Comparison of ENCODE assay signal across 18 cellular contexts in the genomic region with DNA sequence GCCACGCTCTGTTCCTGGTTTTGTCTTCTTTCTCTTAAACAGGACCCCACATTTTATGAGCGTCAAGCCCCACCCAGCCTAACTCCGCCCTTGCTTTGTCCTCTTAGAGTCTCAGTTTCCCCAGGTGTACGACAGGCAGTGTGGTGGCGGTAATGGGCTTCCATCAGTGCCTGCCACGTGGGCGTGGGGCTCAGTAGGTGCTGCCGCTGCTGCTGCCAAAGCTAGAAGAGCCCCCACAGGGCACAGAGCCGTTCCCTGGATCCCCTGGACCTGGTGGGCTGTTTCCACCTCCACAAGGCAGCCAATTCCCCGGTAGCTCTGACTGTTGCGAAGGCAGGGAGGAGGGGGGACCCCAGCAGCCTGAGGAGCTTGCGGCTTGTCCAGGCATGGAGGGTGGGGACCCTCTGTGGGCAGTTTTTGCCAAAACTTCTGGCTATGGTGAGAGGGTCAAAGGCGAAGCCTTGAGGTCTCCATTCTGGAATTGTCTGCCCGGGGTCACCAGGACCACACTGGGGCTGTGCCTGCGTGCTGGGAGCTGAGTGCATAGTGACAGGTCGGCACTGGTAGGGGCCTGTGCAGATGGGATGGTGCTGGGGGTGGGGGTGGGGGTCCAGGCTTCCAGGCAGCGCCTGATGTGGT. TPM values are rescaled to one million over a fixed set of nuclear protein-coding genes. Genes with fewer than 3 reads are reported as not detected.
DNase-seq lines count a peak whose midpoint lies in the region; ATAC-seq, FAIRE-seq and TF ChIP-seq lines count a peak whose summit lies in the region.
"Had no signal": no experiment of that assay in that cellular context is flagged by ENCODE, and none has a peak within 500 bp of the region (broad histone marks: within the 10 kb centered on the region; RNA-seq: fewer than 3 reads in every experiment).

No MANE protein-coding gene starts in this region.

- H3K4me1 ChIP-seq in HepG2 (ENCODE audit: insufficient read depth, low read length) (no peaks in the 10 kb centered on the region), right lobe of liver (peaks cover 0 to 10% (median 0%) of the 10 kb centered on the region in 4 donors), tibial artery (peaks cover 0 to 37% (median 15%) of the 10 kb centered on the region in 4 donors)

- H3K79me2 ChIP-seq in HepG2 (ENCODE audit: insufficient read depth, low read length), result no peaks in the 10 kb centered on the region

- peak overlapping the region; percentile 45 for H3K4me3 Mint-ChIP-seq in activated CD8-positive, alpha-beta memory T cell treated with anti-CD3 and anti-CD28 coated beads, Interleukin-2, amount 10 ng/mL, durations not matched to agents 7 days and 5 days

- H3K27ac ChIP-seq in HepG2 (ENCODE audit: extremely low read length, insufficient read depth, low read length), result no peak overlapping the region
- no peak overlapping the region for H3K27ac ChIP-seq in right lobe of liver
- peak overlapping the region; percentile 59 to 70 for H3K27ac ChIP-seq in tibial artery
- H3K27ac ChIP-seq: cardiac muscle cell had no signal

- no peaks in the 10 kb centered on the region for H3K9me3 Mint-ChIP-seq in activated CD8-positive, alpha-beta memory T cell treated with anti-CD3 and anti-CD28 coated beads, Interleukin-2, amount 10 ng/mL, durations not matched to agents 7 days and 5 days (ENCODE audit: low read depth)

- no peak overlapping the region for H3K4me3 ChIP-seq in HepG2 (replicated peaks in 1 of 3; ENCODE audit: insufficient read depth in 1 of 3, low read depth in 2 of 3, low read length in 3 of 3)
- H3K4me3 ChIP-seq in right lobe of liver, result no peak overlapping the region
- no peak overlapping the region for H3K4me3 ChIP-seq in tibial artery
- H3K4me3 ChIP-seq: cardiac muscle cell, lung, upper lobe of left lung had no signal

- no peaks in the 10 kb centered on the region for H3K36me3 Mint-ChIP-seq in activated CD8-positive, alpha-beta memory T cell treated with anti-CD3 and anti-CD28 coated beads, Interleukin-2, amount 10 ng/mL, durations not matched to agents 7 days and 5 days

- CTCF ChIA-PET in HepG2 (lab: Yijun Ruan, JAX; ENCODE audit: low intra/inter-chr PET ratio, low total read pairs), result no interaction called here
- CTCF ChIA-PET in activated CD8-positive, alpha-beta memory T cell treated with anti-CD3 and anti-CD28 coated beads, Interleukin-2, amount 10 ng/mL, durations not matched to agents 7 days and 5 days (lab: Charles Lee), result interaction anchor here (0.7 to 7.3 kb wide), 12 partner anchors 11 to 129 kb away, joined by 3 to 74 read pairs (median 6); no protein-coding TSS in a partner anchor

- ATAC-seq in HepG2 (peak; percentile 21), right lobe of liver (no peak), esophagus mucosa (peak; percentile 13)
- ATAC-seq in activated CD8-positive, alpha-beta memory T cell treated with anti-CD3 and anti-CD28 coated beads, Interleukin-2, amount 10 ng/mL, durations not matched to agents 7 days and 5 days, result no peak

- no peak for DNase-seq in HepG2 (ENCODE audit: low spot score)
- no peak for DNase-seq in right lobe of liver
- no peak for DNase-seq in activated CD8-positive, alpha-beta memory T cell treated with anti-CD3 and anti-CD28 coated beads, Interleukin-2, amount 10 ng/mL, durations not matched to agents 7 days and 5 days
- no peak for DNase-seq in tibial artery
- DNase-seq in EL, result no peak
- DNase-seq in AML-193 (lab: John Stamatoyannopoulos, UW), result no peak
- DNase-seq in A172 (ENCODE audit: low spot score), result no peak
- DNase-seq: activated gamma-delta T cell, foreskin melanocyte, NCI-H2081, NCI-H526, retina, upper lobe of left lung had no signal

- POLR2A ChIA-PET in HepG2 (lab: Yijun Ruan, JAX), result no interaction called here

- FAIRE-seq in HepG2 (lab: Jason Lieb, UNC), result no peak

- intact Hi-C loops in HepG2 (cut with micrococcal nuclease; ENCODE audit: unreplicated experiment) (no loop called here), right lobe of liver (cut with DNase I) (no loop called here), tibial artery (cut with DNase I; ENCODE audit: low total_unique reads) (no loop called here)

- H2AFZ ChIP-seq in HepG2 (ENCODE audit: low read length), result no peak overlapping the region

- H4K20me1 ChIP-seq in HepG2 (ENCODE audit: insufficient read depth, low read length), result no peaks in the 10 kb centered on the region

- H3K27ac Mint-ChIP-seq in activated CD8-positive, alpha-beta memory T cell treated with anti-CD3 and anti-CD28 coated beads, Interleukin-2, amount 10 ng/mL, durations not matched to agents 7 days and 5 days, result peak overlapping the region; percentile 98

- no peaks in the 10 kb centered on the region for H3K27me3 Mint-ChIP-seq in activated CD8-positive, alpha-beta memory T cell treated with anti-CD3 and anti-CD28 coated beads, Interleukin-2, amount 10 ng/mL, durations not matched to agents 7 days and 5 days

- TF ChIP-seq RAD21 in HepG2 (CRISPR knock-in tag; IDR thresholded peaks at IDR 0.05), result no peak

- peaks cover 48% of the 10 kb centered on the region for H3K4me1 Mint-ChIP-seq in activated CD8-positive, alpha-beta memory T cell treated with anti-CD3 and anti-CD28 coated beads, Interleukin-2, amount 10 ng/mL, durations not matched to agents 7 days and 5 days

- H3K36me3 ChIP-seq in HepG2 (replicated peaks in 1 of 2; ENCODE audit: control insufficient read depth in 1 of 2, insufficient read depth in 2 of 2, low read length in 2 of 2), result peaks cover 16 to 42% of the 10 kb centered on the region in 2 experiments; a peak in 4 of 5 replicates
- peaks cover 0 to 14% (median 0%) of the 10 kb centered on the region in 4 donors for H3K36me3 ChIP-seq in right lobe of liver
- H3K36me3 ChIP-seq in tibial artery, result no peaks in the 10 kb centered on the region
- H3K36me3 ChIP-seq: cardiac muscle cell, upper lobe of left lung had no signal

- in situ Hi-C loops in HepG2 (cut with HindIII; ENCODE audit: extremely low pct_ligation_motif_present, low pct_unique_long_range_greater_than_20kb), result no loop called here

- TF ChIP-seq POLR2A in HepG2 (IDR thresholded peaks at IDR 0.05; ENCODE audit: insufficient read depth in 1 of 2, low read depth in 2 of 2, low read length in 2 of 2), result no peak
- no peak for TF ChIP-seq POLR2A in right lobe of liver (IDR thresholded peaks at IDR 0.05)

- TF ChIP-seq EP300 in HepG2 (IDR thresholded peaks at IDR 0.05; ENCODE audit: low read depth in 2 of 2, low read length in 2 of 2) (no peak), HepG2 (CRISPR knock-in tag; IDR thresholded peaks at IDR 0.05; ENCODE audit: borderline replicate concordance) (no peak)

- 95% methylated on average over 15 of the region's 17 CpGs for WGBS in HepG2 (ENCODE audit: low lambda C conversion rate)
- 82% methylated on average over 4 of the region's 17 CpGs for WGBS in right lobe of liver (ENCODE audit: insufficient coverage, low coverage, low lambda C conversion rate, missing lambda C conversion rate)

- H3K27me3 ChIP-seq in HepG2 (ENCODE audit: control insufficient read depth in 1 of 2, insufficient read depth in 2 of 2, low read length in 2 of 2), result no peaks in the 10 kb centered on the region
- H3K27me3 ChIP-seq in right lobe of liver, result no peaks in the 10 kb centered on the region
- H3K27me3 ChIP-seq in tibial artery, result peaks cover 0 to 2% of the 10 kb centered on the region in 2 donors
- H3K27me3 ChIP-seq: cardiac muscle cell, upper lobe of left lung had no signal

- TF ChIP-seq CTCF in HepG2 (CRISPR knock-in tag; IDR thresholded peaks at IDR 0.05) (no peak), right lobe of liver (IDR thresholded peaks at IDR 0.05) (no peak), tibial artery (IDR thresholded peaks at IDR 0.05) (no peak)

- no peak overlapping the region for H3K4me2 ChIP-seq in HepG2 (ENCODE audit: low read depth, low read length)

- no peak overlapping the region for H3K9ac ChIP-seq in HepG2 (ENCODE audit: insufficient read depth, low read depth, low read length)

- no TSS peak for BruUV-seq in HepG2 (replicated peaks; lab: Mats Ljungman, UMichigan)

- H3K9me3 ChIP-seq in HepG2 (ENCODE audit: low read length), result no peaks in the 10 kb centered on the region
- no peaks in the 10 kb centered on the region for H3K9me3 ChIP-seq in right lobe of liver
- no peaks in the 10 kb centered on the region for H3K9me3 ChIP-seq in tibial artery
- H3K9me3 ChIP-seq: upper lobe of left lung had no signal

RNA-seq across cellular contexts. Expression of a gene that starts 27.7 kb away (rescaled TPM):
- total RNA-seq in HepG2 (2016; rRNA removed; fragmentation: Illumina TruSeq; extraction: Trizol), result 84.4 and 155 TPM in 2 replicates
- 20.4 and 21.0 TPM in 2 replicates for total RNA-seq in HepG2 (2016; cell fraction: cytosol; rRNA removed; fragmentation: Illumina TruSeq; extraction: Trizol; ENCODE audit: low read depth)
- total RNA-seq in HepG2 (2016; cell fraction: insoluble cytoplasmic fraction; rRNA removed; fragmentation: Illumina TruSeq; extraction: Trizol), result 65.4 and 165 TPM in 2 replicates
- total RNA-seq in HepG2 (2016; cell fraction: membrane; rRNA removed; fragmentation: Illumina TruSeq; extraction: Trizol), result 76.8 and 82.0 TPM in 2 replicates
- 144 and 171 TPM in 2 replicates for total RNA-seq in HepG2 (2016; cell fraction: nucleus; rRNA removed; fragmentation: Illumina TruSeq; extraction: Trizol)
- 79.6 and 84.0 TPM in 2 replicates for polyA plus RNA-seq in HepG2 (2011; rRNA removed)
- polyA plus RNA-seq in HepG2 (2011; cell fraction: cytosol; rRNA removed), result 58.4 and 80.8 TPM in 2 replicates
- polyA plus RNA-seq in HepG2 (2011; cell fraction: nucleus; rRNA removed), result 118 and 147 TPM in 2 replicates
- 135 and 207 TPM in 2 replicates for polyA plus RNA-seq in HepG2 (2012)
- 17.8 and 19.1 TPM in 2 replicates for polyA plus RNA-seq in HepG2 (2016; cell fraction: cytosol; fragmentation: Illumina TruSeq; extraction: Trizol; ENCODE audit: low read depth)
- 93.2 and 121 TPM in 2 replicates for polyA plus RNA-seq in HepG2 (2016; cell fraction: insoluble cytoplasmic fraction; fragmentation: Illumina TruSeq; extraction: Trizol; ENCODE audit: low read depth)
- 56.5 and 59.3 TPM in 2 replicates for polyA plus RNA-seq in HepG2 (2016; cell fraction: membrane; fragmentation: Illumina TruSeq; extraction: Trizol; ENCODE audit: low read depth)
- polyA plus RNA-seq in HepG2 (2016; cell fraction: nucleus; fragmentation: Illumina TruSeq; extraction: Trizol; ENCODE audit: insufficient read depth, low read depth), result 307 and 313 TPM in 2 replicates
- polyA minus RNA-seq in HepG2 (2011; rRNA and poly(A)+ RNA removed; ENCODE audit: low replicate concordance), result 157 and 170 TPM in 2 replicates
- 88.7 and 88.8 TPM in 2 replicates for polyA minus RNA-seq in HepG2 (2011; cell fraction: cytosol; rRNA and poly(A)+ RNA removed)
- 35.7 and 42.5 TPM in 2 replicates for polyA minus RNA-seq in HepG2 (2011; cell fraction: nucleus; rRNA and poly(A)+ RNA removed)
- total RNA-seq in right lobe of liver, result 10 to 100 TPM in 5 of 6 experiments, 1 to 10 TPM in 1; 7.0 to 16.3 (median 12.4) TPM
- 100 to 1,000 TPM; 114 to 220 TPM for total RNA-seq in activated CD8-positive, alpha-beta memory T cell treated with anti-CD3 and anti-CD28 coated beads, Interleukin-2, amount 10 ng/mL, durations not matched to agents 7 days and 5 days
- 198 TPM for total RNA-seq in esophagus mucosa
- 75.8 and 85.2 TPM in 2 replicates for total RNA-seq in A172 (2014; rRNA removed; shearing (Covaris generic))

RNA-seq across cellular contexts. Expression of a gene that starts 39.3 kb away (rescaled TPM):
- total RNA-seq in HepG2 (2016; rRNA removed; fragmentation: Illumina TruSeq; extraction: Trizol) (85.7 and 106 TPM in 2 replicates), right lobe of liver (10 to 100 TPM; 26.5 to 59.6 (median 30.2) TPM), esophagus mucosa (not detected)
- 32.7 and 37.9 TPM in 2 replicates for total RNA-seq in HepG2 (2016; cell fraction: cytosol; rRNA removed; fragmentation: Illumina TruSeq; extraction: Trizol; ENCODE audit: low read depth)
- 85.8 and 97.2 TPM in 2 replicates for total RNA-seq in HepG2 (2016; cell fraction: insoluble cytoplasmic fraction; rRNA removed; fragmentation: Illumina TruSeq; extraction: Trizol)
- 29.8 and 38.9 TPM in 2 replicates for total RNA-seq in HepG2 (2016; cell fraction: membrane; rRNA removed; fragmentation: Illumina TruSeq; extraction: Trizol)
- total RNA-seq in HepG2 (2016; cell fraction: nucleus; rRNA removed; fragmentation: Illumina TruSeq; extraction: Trizol), result 97.3 and 115 TPM in 2 replicates
- 66.8 and 70.0 TPM in 2 replicates for polyA plus RNA-seq in HepG2 (2011; rRNA removed)
- polyA plus RNA-seq in HepG2 (2011; cell fraction: cytosol; rRNA removed), result 69.7 and 71.1 TPM in 2 replicates
- 186 and 199 TPM in 2 replicates for polyA plus RNA-seq in HepG2 (2011; cell fraction: nucleus; rRNA removed)
- polyA plus RNA-seq in HepG2 (2012), result 44.2 and 48.2 TPM in 2 replicates
- 21.5 and 23.0 TPM in 2 replicates for polyA plus RNA-seq in HepG2 (2016; cell fraction: cytosol; fragmentation: Illumina TruSeq; extraction: Trizol; ENCODE audit: low read depth)
- 68.8 and 71.9 TPM in 2 replicates for polyA plus RNA-seq in HepG2 (2016; cell fraction: insoluble cytoplasmic fraction; fragmentation: Illumina TruSeq; extraction: Trizol; ENCODE audit: low read depth)
- polyA plus RNA-seq in HepG2 (2016; cell fraction: membrane; fragmentation: Illumina TruSeq; extraction: Trizol; ENCODE audit: low read depth), result 18.4 and 18.5 TPM in 2 replicates
- 127 and 130 TPM in 2 replicates for polyA plus RNA-seq in HepG2 (2016; cell fraction: nucleus; fragmentation: Illumina TruSeq; extraction: Trizol; ENCODE audit: insufficient read depth, low read depth)
- polyA minus RNA-seq in HepG2 (2011; rRNA and poly(A)+ RNA removed; ENCODE audit: low replicate concordance), result 132 TPM in 1 of 2 replicates, not detected in the other
- polyA minus RNA-seq in HepG2 (2011; cell fraction: cytosol; rRNA and poly(A)+ RNA removed), result 12.6 and 15.9 TPM in 2 replicates
- polyA minus RNA-seq in HepG2 (2011; cell fraction: nucleus; rRNA and poly(A)+ RNA removed), result 114 and 132 TPM in 2 replicates
- total RNA-seq in activated CD8-positive, alpha-beta memory T cell treated with anti-CD3 and anti-CD28 coated beads, Interleukin-2, amount 10 ng/mL, durations not matched to agents 7 days and 5 days, result not detected
- total RNA-seq in A172 (2014; rRNA removed; shearing (Covaris generic)), result not detected in 2 replicates
- total RNA-seq: cardiac muscle cell, RPMI7951 had no signal
- polyA plus RNA-seq: cardiac muscle cell, neural cell had no signal

RNA-seq across cellular contexts. Expression of a gene that starts 54.2 kb away (rescaled TPM):
- total RNA-seq in HepG2 (2016; rRNA removed; fragmentation: Illumina TruSeq; extraction: Trizol) (13.0 and 20.2 TPM in 2 replicates), right lobe of liver (10 to 100 TPM; 11.2 to 20.7 (median 18.8) TPM), esophagus mucosa (9.6 TPM)
- total RNA-seq in HepG2 (2016; cell fraction: cytosol; rRNA removed; fragmentation: Illumina TruSeq; extraction: Trizol; ENCODE audit: low read depth), result 63.3 and 63.4 TPM in 2 replicates
- total RNA-seq in HepG2 (2016; cell fraction: insoluble cytoplasmic fraction; rRNA removed; fragmentation: Illumina TruSeq; extraction: Trizol), result 11.2 and 21.0 TPM in 2 replicates
- total RNA-seq in HepG2 (2016; cell fraction: membrane; rRNA removed; fragmentation: Illumina TruSeq; extraction: Trizol), result 26.8 and 28.3 TPM in 2 replicates
- 25.5 and 26.4 TPM in 2 replicates for total RNA-seq in HepG2 (2016; cell fraction: nucleus; rRNA removed; fragmentation: Illumina TruSeq; extraction: Trizol)
- 23.8 and 24.6 TPM in 2 replicates for polyA plus RNA-seq in HepG2 (2011; rRNA removed)
- polyA plus RNA-seq in HepG2 (2011; cell fraction: cytosol; rRNA removed), result 21.1 and 26.1 TPM in 2 replicates
- 58.9 and 72.7 TPM in 2 replicates for polyA plus RNA-seq in HepG2 (2011; cell fraction: nucleus; rRNA removed)
- 16.2 and 18.3 TPM in 2 replicates for polyA plus RNA-seq in HepG2 (2012)
- polyA plus RNA-seq in HepG2 (2016; cell fraction: cytosol; fragmentation: Illumina TruSeq; extraction: Trizol; ENCODE audit: low read depth), result 6.1 and 6.3 TPM in 2 replicates
- 10.3 and 13.0 TPM in 2 replicates for polyA plus RNA-seq in HepG2 (2016; cell fraction: insoluble cytoplasmic fraction; fragmentation: Illumina TruSeq; extraction: Trizol; ENCODE audit: low read depth)
- 7.4 and 8.4 TPM in 2 replicates for polyA plus RNA-seq in HepG2 (2016; cell fraction: membrane; fragmentation: Illumina TruSeq; extraction: Trizol; ENCODE audit: low read depth)
- polyA plus RNA-seq in HepG2 (2016; cell fraction: nucleus; fragmentation: Illumina TruSeq; extraction: Trizol; ENCODE audit: insufficient read depth, low read depth), result 24.7 and 27.2 TPM in 2 replicates
- polyA minus RNA-seq in HepG2 (2011; rRNA and poly(A)+ RNA removed; ENCODE audit: low replicate concordance), result 44.9 and 76.3 TPM in 2 replicates
- polyA minus RNA-seq in HepG2 (2011; cell fraction: cytosol; rRNA and poly(A)+ RNA removed), result 24.6 and 25.1 TPM in 2 replicates
- polyA minus RNA-seq in HepG2 (2011; cell fraction: nucleus; rRNA and poly(A)+ RNA removed), result 76.5 and 78.6 TPM in 2 replicates
- total RNA-seq in activated CD8-positive, alpha-beta memory T cell treated with anti-CD3 and anti-CD28 coated beads, Interleukin-2, amount 10 ng/mL, durations not matched to agents 7 days and 5 days, result 10 to 100 TPM; 36.1 to 48.7 TPM
- 16.9 and 25.4 TPM in 2 replicates for total RNA-seq in A172 (2014; rRNA removed; shearing (Covaris generic))

Comparison
In these comparisons a context has a peak if more than half of its experiments do, and no peak if none do; other contexts are left out.
1. ATAC-seq: peak in HepG2 (single experiment) and esophagus mucosa (single experiment); none in right lobe of liver (0 of 4) and activated CD8-positive, alpha-beta memory T cell treated with anti-CD3 and anti-CD28 coated beads, Interleukin-2, amount 10 ng/mL, durations not matched to agents 7 days and 5 days (single experiment).
2. H3K27ac ChIP-seq: peak in tibial artery (2 of 2); none in HepG2 (single experiment) and right lobe of liver (0 of 3).
3. RNA of a gene that starts 39.3 kb away (total RNA-seq): 29.8 to 115 TPM in HepG2 and 26.5 to 59.6 TPM in right lobe of liver; not detected in activated CD8-positive, alpha-beta memory T cell treated with anti-CD3 and anti-CD28 coated beads, Interleukin-2, amount 10 ng/mL, durations not matched to agents 7 days and 5 days, not detected in esophagus mucosa (single experiment) and not detected in A172; every median in the first group is over 10 times any median in the second.